8 cellular contexts compared by ENCODE assay signal in the genomic region with DNA sequence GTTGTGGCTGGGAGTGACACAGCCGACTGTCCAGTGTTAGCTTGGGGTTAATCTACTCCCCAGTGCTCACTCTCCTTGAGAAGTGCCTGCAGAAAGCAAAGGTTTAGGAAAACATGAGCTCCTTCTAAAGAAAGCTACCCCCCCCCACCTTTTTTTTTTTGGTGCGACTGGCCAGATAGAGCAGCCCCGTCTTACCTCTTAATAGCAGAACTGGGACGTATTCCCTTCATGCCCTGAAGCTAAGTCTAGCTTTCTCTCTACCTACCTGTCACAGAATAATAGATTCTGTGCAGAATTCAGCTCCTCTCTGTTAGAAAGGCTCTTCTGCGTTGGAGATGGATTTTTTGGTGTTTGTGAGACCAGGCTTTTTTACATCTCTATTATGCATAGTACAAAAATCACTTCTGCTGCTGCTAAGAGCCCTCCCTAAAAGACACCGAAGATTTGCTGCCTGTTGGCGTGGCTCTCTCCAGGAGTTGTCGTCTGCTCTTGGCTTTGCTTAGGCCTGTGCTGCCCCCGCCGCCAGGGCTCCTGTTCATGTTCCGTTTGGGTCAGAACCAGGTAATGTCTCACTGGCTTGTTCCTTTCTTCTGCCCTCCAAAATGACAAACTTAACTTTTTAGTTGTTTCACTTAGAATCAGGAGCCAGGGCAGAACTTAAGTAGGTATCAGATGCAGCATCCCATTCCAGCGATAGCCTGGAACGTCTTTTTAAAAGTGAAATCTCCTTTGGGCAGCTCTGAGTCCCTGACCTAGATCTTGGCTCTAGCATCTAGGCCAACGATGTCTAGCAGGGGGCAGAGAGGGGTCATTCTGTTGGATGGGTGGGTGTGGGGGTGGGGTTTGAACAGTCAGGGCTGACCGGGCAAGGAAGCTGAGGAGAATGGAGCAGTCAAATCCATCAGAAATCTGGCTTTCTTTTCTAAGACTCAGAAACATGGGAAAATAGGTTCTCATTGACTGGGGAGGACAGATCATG. TPM values are rescaled to one million over a fixed set of nuclear protein-coding genes. Genes with fewer than 3 reads are reported as not detected.
DNase-seq lines count a peak whose midpoint lies in the region; ATAC-seq and TF ChIP-seq lines count a peak whose summit lies in the region.

No MANE protein-coding gene starts in this region.

- intact Hi-C loops in activated CD4-positive, alpha-beta memory T cell treated with anti-CD3 and anti-CD28 coated beads for 36 hours (cut with micrococcal nuclease), result loop anchor here (2.0 to 10.0 kb wide), 3 partner anchors 37 to 131 kb away; no protein-coding TSS in a partner anchor

- H3K4me1 ChIP-seq in GM23338 (ENCODE audit: insufficient read depth) (peaks cover 60% of the 10 kb centered on the region), right atrium auricular region (peaks cover 0 to 60% of the 10 kb centered on the region in 2 donors)

- peaks cover 55% of the 10 kb centered on the region for H4K20me1 ChIP-seq in GM23338 (replicated peaks; ENCODE audit: insufficient read depth)

- no peaks in the 10 kb centered on the region; the same call in 2 of the 3 replicates for H3K36me3 Mint-ChIP-seq in GM23338 (ENCODE audit: low read depth)
- H3K36me3 Mint-ChIP-seq in activated CD4-positive, alpha-beta memory T cell treated with anti-CD3 and anti-CD28 coated beads for 36 hours, result no peaks in the 10 kb centered on the region

- H3K36me3 ChIP-seq in GM23338 (ENCODE audit: insufficient read depth) (no peaks in the 10 kb centered on the region), right atrium auricular region (no peaks in the 10 kb centered on the region)

- peak overlapping the region; percentile 96 for H3K4me3 ChIP-seq in GM23338
- peak overlapping the region; percentile 83 for H3K4me3 ChIP-seq in right atrium auricular region
- H3K4me3 ChIP-seq in skin epidermis, result peak overlapping the region; percentile 57 to 87 (median 77)

- H3K4me2 ChIP-seq in GM23338, result peak overlapping the region; percentile 98

- 0 out of 2 replicates have a peak, but pooled peaks cover 4% of the 10 kb centered on the region for H3F3A ChIP-seq in GM23338 (replicated peaks; ENCODE audit: low read depth)

- no peak for TF ChIP-seq CTCF in GM23338 (conservative IDR thresholded peaks at IDR 0.05; ENCODE audit: low read depth in 2 of 2)
- TF ChIP-seq CTCF in right atrium auricular region (IDR thresholded peaks at IDR 0.05), result no peak

- no peaks in the 10 kb centered on the region; the same call in 2 of the 3 replicates for H3K9me3 Mint-ChIP-seq in GM23338
- no peaks in the 10 kb centered on the region for H3K9me3 Mint-ChIP-seq in activated CD4-positive, alpha-beta memory T cell treated with anti-CD3 and anti-CD28 coated beads for 36 hours

- DNase-seq in GM23338 (ENCODE audit: low spot score) (no peak), right atrium auricular region (ENCODE audit: low spot score) (no peak), NCI-H510A (lab: John Stamatoyannopoulos, UW) (no peak), NCI-H2107 treated with DMSO at 0.1 percent for 48 hours (lab: John Stamatoyannopoulos, UW; ENCODE audit: unreplicated experiment) (no peak)
- no peak for DNase-seq in activated CD4-positive, alpha-beta memory T cell treated with anti-CD3 and anti-CD28 coated beads for 36 hours

- no peaks in the 10 kb centered on the region for H3K9me2 ChIP-seq in GM23338 (ENCODE audit: insufficient read depth)

- CTCF ChIA-PET in activated CD4-positive, alpha-beta memory T cell treated with anti-CD3 and anti-CD28 coated beads for 36 hours (lab: Charles Lee), result no interaction called here

- H3K79me2 ChIP-seq in GM23338 (replicated peaks; ENCODE audit: insufficient read depth), result peaks cover 59% of the 10 kb centered on the region

- peaks cover 3% of the 10 kb centered on the region; the same call in 1 of the 2 replicates for H3K27me3 ChIP-seq in GM23338 (ENCODE audit: insufficient read depth)
- H3K27me3 ChIP-seq in right atrium auricular region, result no peaks in the 10 kb centered on the region

- H3K9me3 ChIP-seq in right atrium auricular region, result no peaks in the 10 kb centered on the region

- H3K4me1 Mint-ChIP-seq in GM23338, result peaks cover 59% of the 10 kb centered on the region
- H3K4me1 Mint-ChIP-seq in activated CD4-positive, alpha-beta memory T cell treated with anti-CD3 and anti-CD28 coated beads for 36 hours (ENCODE audit: low read depth), result peaks cover 12% of the 10 kb centered on the region

- peaks cover 13% of the 10 kb centered on the region for H3K27me3 Mint-ChIP-seq in GM23338 (ENCODE audit: insufficient read depth, low read depth, poor library complexity)
- peaks cover 44% of the 10 kb centered on the region for H3K27me3 Mint-ChIP-seq in activated CD4-positive, alpha-beta memory T cell treated with anti-CD3 and anti-CD28 coated beads for 36 hours

- POLR2A ChIA-PET in activated CD4-positive, alpha-beta memory T cell treated with anti-CD3 and anti-CD28 coated beads for 36 hours (lab: Charles Lee), result no interaction called here

- peak overlapping the region; percentile 84 for H3K4me3 Mint-ChIP-seq in GM23338
- H3K4me3 Mint-ChIP-seq in activated CD4-positive, alpha-beta memory T cell treated with anti-CD3 and anti-CD28 coated beads for 36 hours, result peak overlapping the region; percentile 69

- ATAC-seq in GM23338 (no peak), GM21526 (IDR thresholded peaks at IDR 0.05; ENCODE audit: low FRiP score, unreplicated experiment) (no peak), HG03025 (IDR thresholded peaks at IDR 0.05; ENCODE audit: low FRiP score, unreplicated experiment) (no peak)

- no peak overlapping the region for H3K27ac ChIP-seq in GM23338 (ENCODE audit: low read depth)
- peak overlapping the region; percentile 92 to 94 for H3K27ac ChIP-seq in right atrium auricular region
- peak overlapping the region in 16 of 21 experiments; percentile 78 to 98 (median 91) for H3K27ac ChIP-seq in skin epidermis

- no peak overlapping the region for H2AFZ ChIP-seq in GM23338

- no peak overlapping the region for H3K27ac Mint-ChIP-seq in GM23338
- peak overlapping the region; percentile 40 for H3K27ac Mint-ChIP-seq in activated CD4-positive, alpha-beta memory T cell treated with anti-CD3 and anti-CD28 coated beads for 36 hours

TF ChIP-seq in GM23338, 12 proteins besides CTCF, POLR2A, EP300 and RAD21 (continues in another document):
- TF ChIP-seq JUNB (IDR thresholded peaks at IDR 0.05; ENCODE audit: unreplicated experiment), result no peak
- no peak for TF ChIP-seq POLR2AphosphoS5 (IDR thresholded peaks at IDR 0.05; ENCODE audit: low read depth)
- TF ChIP-seq NANOG (IDR thresholded peaks at IDR 0.05; ENCODE audit: borderline replicate concordance), result no peak

RNA-seq across cellular contexts. Expression of a gene that starts 2.5 kb away (rescaled TPM):
- 83.7 and 113 TPM in 2 replicates for total RNA-seq in GM23338 (2014; rRNA removed; shearing (Covaris generic))
- polyA plus RNA-seq in GM23338 (2016; fragmentation: Nextera tagmentation; extraction: Ambion mirVana), result 13.8 and 14.9 TPM in 2 replicates
- 1 to 10 TPM; 6.0 to 6.6 TPM for total RNA-seq in activated CD4-positive, alpha-beta memory T cell treated with anti-CD3 and anti-CD28 coated beads for 36 hours
- total RNA-seq in right atrium auricular region, result 10 to 100 TPM; 51.6 to 67.0 TPM

Comparison
In these comparisons a context has a peak if more than half of its experiments do, and no peak if none do; other contexts are left out.
1. RNA of a gene that starts 2.5 kb away (total RNA-seq): 83.7 to 113 TPM in GM23338 and 51.6 to 67.0 TPM in right atrium auricular region; 6.0 to 6.6 TPM in activated CD4-positive, alpha-beta memory T cell treated with anti-CD3 and anti-CD28 coated beads for 36 hours; every median in the first group is over 4 times any median in the second.
2. Peak in every context shown above with its lines, with median percentiles within 50 percentile points of each other: H3K4me3 ChIP-seq.